Comparison of ENCODE assay signal across 17 cellular contexts in the genomic region with DNA sequence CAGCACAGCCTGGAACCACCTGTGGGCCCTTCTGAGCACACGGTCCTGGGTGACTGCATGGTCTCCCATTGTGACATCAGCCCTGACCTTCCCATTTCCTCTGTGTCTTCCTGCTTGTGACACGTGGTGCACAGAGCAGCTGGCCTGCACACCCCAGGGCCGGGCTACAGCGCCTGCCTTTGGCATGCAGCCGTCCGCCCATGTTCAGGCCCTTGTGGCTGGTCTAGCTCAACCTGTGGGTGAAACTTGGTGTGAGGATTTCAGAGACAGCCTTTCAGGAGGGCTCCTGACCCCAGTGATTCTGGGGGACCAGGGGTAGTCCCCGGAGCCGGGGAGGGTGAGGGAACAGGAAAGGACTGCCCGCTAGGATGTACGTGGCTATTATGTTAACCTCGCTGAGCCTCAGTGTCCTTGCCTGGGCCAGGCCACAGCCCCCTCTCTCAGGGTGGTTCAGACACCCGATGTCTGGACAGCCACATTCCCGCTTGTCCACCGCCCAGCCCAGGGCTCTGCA.
DNase-seq lines count a peak whose midpoint lies in the region.
"Had no signal": no experiment of that assay in that cellular context is flagged by ENCODE, and none has a peak within 500 bp of the region (broad histone marks: within the 10 kb centered on the region; RNA-seq: fewer than 3 reads in every experiment).

No MANE protein-coding gene starts in this region.

- H2BK5ac ChIP-seq in neuronal stem cell (ENCODE audit: low read length): no peak overlapping the region

- POLR2A ChIA-PET in CD8-positive, alpha-beta memory T cell (lab: Charles Lee): no interaction called here

- no peaks in the 10 kb centered on the region for H3K27me3 ChIP-seq in neuronal stem cell (ENCODE audit: control insufficient read depth in 3 of 3, insufficient read depth in 3 of 3, low read depth in 1 of 3, low read length in 3 of 3)
- H3K27me3 ChIP-seq in CD8-positive, alpha-beta memory T cell (ENCODE audit: insufficient read depth, low read length, poor library complexity, severe bottlenecking): no peaks in the 10 kb centered on the region

- H4K91ac ChIP-seq in neuronal stem cell (ENCODE audit: low read depth, low read length, poor library complexity): no peak overlapping the region

- no peak overlapping the region for H4K8ac ChIP-seq in neuronal stem cell (ENCODE audit: low read depth, low read length)

- no peak overlapping the region for H2BK12ac ChIP-seq in neuronal stem cell (ENCODE audit: low read length)

- peak; percentile 5 for DNase-seq in EH (ENCODE audit: low read depth)
- DNase-seq in SHP77 treated with DMSO at 0.1 percent for 48 hours (lab: John Stamatoyannopoulos, UW): peak; percentile 2
- peak; percentile 69 for DNase-seq in cardiac septum (ENCODE audit: low spot score)
- no peak for DNase-seq in neuronal stem cell (ENCODE audit: low spot score)
- no peak for DNase-seq in GF-D8 (lab: John Stamatoyannopoulos, UW)
- DNase-seq in caudate nucleus (lab: John Stamatoyannopoulos, UW): no peak
- no peak for DNase-seq in CD8-positive, alpha-beta memory T cell
- no peak for DNase-seq in NCI-H345 (lab: John Stamatoyannopoulos, UW)
- DNase-seq: activated naive CD4-positive, alpha-beta T cell treated with Interleukin-2 at 50 U/mL for 16 hours; COR-L47; EL; HCEC 1CT; KBM-7; NCI-H2081 treated with DMSO at 0.1 percent for 48 hours; NCI-H526 treated with DMSO at 0.1 percent for 48 hours; nucleus accumbens had no signal

- CTCF ChIA-PET in CD8-positive, alpha-beta memory T cell (lab: Charles Lee): no interaction called here

- no peaks in the 10 kb centered on the region for H3K9me3 ChIP-seq in neuronal stem cell (replicated peaks in 1 of 2; ENCODE audit: control insufficient read depth in 2 of 2, insufficient read depth in 1 of 2, low read depth in 1 of 2, low read length in 2 of 2)
- no peaks in the 10 kb centered on the region for H3K9me3 ChIP-seq in CD8-positive, alpha-beta memory T cell (ENCODE audit: low read length)

- no peaks in the 10 kb centered on the region for H3K27me3 Mint-ChIP-seq in CD8-positive, alpha-beta memory T cell

- H3K4me3 Mint-ChIP-seq in CD8-positive, alpha-beta memory T cell: no peak overlapping the region

- no peak overlapping the region for H3K4ac ChIP-seq in neuronal stem cell (ENCODE audit: low read length)

- no peak overlapping the region for H2AK5ac ChIP-seq in neuronal stem cell (ENCODE audit: low read depth, low read length)

- peaks cover 0 to 2% (median 0%) of the 10 kb centered on the region in 3 donors for H3K4me1 Mint-ChIP-seq in CD8-positive, alpha-beta memory T cell

- H3K27ac ChIP-seq in neuronal stem cell (replicated peaks; ENCODE audit: low read length): no peak overlapping the region
- no peak overlapping the region for H3K27ac ChIP-seq in caudate nucleus (ENCODE audit: low read depth, low read length)
- H3K27ac ChIP-seq in CD8-positive, alpha-beta memory T cell (ENCODE audit: low read depth, low read length): no peak overlapping the region
- H3K27ac ChIP-seq: HL-60 had no signal

- H2BK15ac ChIP-seq in neuronal stem cell (ENCODE audit: low read length): no peak overlapping the region

- no peak overlapping the region for H3K4me2 ChIP-seq in neuronal stem cell (ENCODE audit: insufficient read depth, low read length, poor library complexity, severe bottlenecking)

- peak overlapping the region; percentile 5 for H2AFZ ChIP-seq in neuronal stem cell (ENCODE audit: low read length)

- no peak overlapping the region for H3K23ac ChIP-seq in neuronal stem cell (ENCODE audit: low read depth, low read length, poor library complexity)

- no peak overlapping the region for H2BK120ac ChIP-seq in neuronal stem cell (ENCODE audit: low read depth, low read length)

- WGBS in neuronal stem cell (ENCODE audit: extremely low coverage in 2 of 2, insufficient read length in 2 of 2, insufficient replicate concordance in 1 of 2), 2 donors: no CpG with 5 or more reads among the region's 14 CpGs

- H3K18ac ChIP-seq in neuronal stem cell (ENCODE audit: low read length): peak overlapping the region; percentile 23

- intact Hi-C loops in cardiac septum (cut with DNase I): no loop called here

- H3K9me3 Mint-ChIP-seq in CD8-positive, alpha-beta memory T cell: no peaks in the 10 kb centered on the region

- no peaks in the 10 kb centered on the region for H3K36me3 ChIP-seq in neuronal stem cell (replicated peaks in 1 of 2; ENCODE audit: control insufficient read depth in 2 of 2, insufficient read depth in 2 of 2, low read length in 2 of 2)
- H3K36me3 ChIP-seq in CD8-positive, alpha-beta memory T cell (ENCODE audit: insufficient read depth, low read length): no peaks in the 10 kb centered on the region

- H3K79me1 ChIP-seq in neuronal stem cell (ENCODE audit: low read depth, low read length): no peaks in the 10 kb centered on the region

- no peak overlapping the region for H3K14ac ChIP-seq in neuronal stem cell (ENCODE audit: low read length)

- no peaks in the 10 kb centered on the region for H3K36me3 Mint-ChIP-seq in CD8-positive, alpha-beta memory T cell

- H3K4me3 ChIP-seq in neuronal stem cell (ENCODE audit: low read length in 2 of 2): no peak overlapping the region
- H3K4me3 ChIP-seq in CD8-positive, alpha-beta memory T cell (ENCODE audit: low read length): no peak overlapping the region

- peaks cover 0 to 17% of the 10 kb centered on the region in 2 donors for H3K4me1 ChIP-seq in neuronal stem cell (ENCODE audit: control insufficient read depth in 2 of 2, insufficient read depth in 1 of 2, low read depth in 1 of 2, low read length in 2 of 2)
- no peaks in the 10 kb centered on the region for H3K4me1 ChIP-seq in CD8-positive, alpha-beta memory T cell (ENCODE audit: insufficient read depth, low read length)

- H3K27ac Mint-ChIP-seq in CD8-positive, alpha-beta memory T cell: no peak overlapping the region

- no peak overlapping the region for H3K9ac ChIP-seq in neuronal stem cell (ENCODE audit: low read depth, low read length, poor library complexity)

Comparison
In these comparisons a context has a peak if more than half of its experiments do, and no peak if none do; other contexts are left out.
1. DNase-seq: peak in EH (single experiment), SHP77 treated with DMSO at 0.1 percent for 48 hours (single experiment) and cardiac septum (single experiment); none in neuronal stem cell (single experiment), GF-D8 (single experiment), caudate nucleus (0 of 61), CD8-positive, alpha-beta memory T cell (0 of 5) and NCI-H345 (single experiment).